ENCODE assay signal across 16 cellular contexts in genomic region chr10:104077282-104078151, GRCh38. TPM values are rescaled to one million over a fixed set of nuclear protein-coding genes. Genes with fewer than 3 reads are reported as not detected.
DNase-seq lines count a peak whose midpoint lies in the region; ATAC-seq and TF ChIP-seq lines count a peak whose summit lies in the region.
"Had no signal": no experiment of that assay in that cellular context is flagged by ENCODE, and none has a peak within 500 bp of the region (broad histone marks: within the 10 kb centered on the region; RNA-seq: fewer than 3 reads in every experiment).

No MANE protein-coding gene starts in this region.

- intact Hi-C loops in esophagus muscularis mucosa (cut with DNase I), result no loop called here

- peaks cover 11% of the 10 kb centered on the region for H3K4me1 Mint-ChIP-seq in GM23338
- no peaks in the 10 kb centered on the region for H3K4me1 Mint-ChIP-seq in stimulated activated memory B cell treated with anti-CD40 and anti-IgM and Interleukin-4, amounts not matched to agents 10 μg/mL and 1 μg/mL and 100 μg/mL, for 72 hours

- H3K4me2 ChIP-seq in GM23338 (peak overlapping the region; percentile 1), neuronal stem cell (ENCODE audit: insufficient read depth, low read length, poor library complexity, severe bottlenecking) (no peak overlapping the region)

- H3K4me3 Mint-ChIP-seq in GM23338, result no peak overlapping the region
- no peak overlapping the region for H3K4me3 Mint-ChIP-seq in stimulated activated memory B cell treated with anti-CD40 and anti-IgM and Interleukin-4, amounts not matched to agents 10 μg/mL and 1 μg/mL and 100 μg/mL, for 72 hours
- H3K4me3 Mint-ChIP-seq: activated naive CD4-positive, alpha-beta T cell treated with anti-CD3 and anti-CD28 coated beads for 36 hours; neural crest cell had no signal

- H3K23ac ChIP-seq in neuronal stem cell (ENCODE audit: low read depth, low read length, poor library complexity), result no peak overlapping the region

- no peak overlapping the region for H4K91ac ChIP-seq in neuronal stem cell (ENCODE audit: low read depth, low read length, poor library complexity)

- H2BK5ac ChIP-seq in neuronal stem cell (ENCODE audit: low read length), result no peak overlapping the region

- ATAC-seq in GM23338, result peak; percentile 78
- no peak for ATAC-seq in HG03159 (IDR thresholded peaks at IDR 0.05; ENCODE audit: unreplicated experiment)
- ATAC-seq in stimulated activated memory B cell treated with anti-CD40 and anti-IgM and Interleukin-4, amounts not matched to agents 10 μg/mL and 1 μg/mL and 100 μg/mL, for 72 hours, result no peak

- H3K27me3 Mint-ChIP-seq in GM23338 (ENCODE audit: insufficient read depth, low read depth, poor library complexity), result peaks cover 3% of the 10 kb centered on the region
- H3K27me3 Mint-ChIP-seq in stimulated activated memory B cell treated with anti-CD40 and anti-IgM and Interleukin-4, amounts not matched to agents 10 μg/mL and 1 μg/mL and 100 μg/mL, for 72 hours, result no peaks in the 10 kb centered on the region

- H3K4me1 ChIP-seq in GM23338 (ENCODE audit: insufficient read depth) (peaks cover 16% of the 10 kb centered on the region), ectodermal cell (ENCODE audit: control insufficient read depth, insufficient read depth, low read length) (peaks cover 32% of the 10 kb centered on the region), neuronal stem cell (ENCODE audit: control insufficient read depth in 2 of 2, insufficient read depth in 1 of 2, low read depth in 1 of 2, low read length in 2 of 2) (peaks cover 10 to 18% of the 10 kb centered on the region in 2 donors), esophagus muscularis mucosa (peaks cover 0 to 5% (median 0%) of the 10 kb centered on the region in 4 donors)
- H3K4me1 ChIP-seq: left lung had no signal

- H2BK120ac ChIP-seq in neuronal stem cell (ENCODE audit: low read depth, low read length), result no peak overlapping the region

- H3F3A ChIP-seq in GM23338 (replicated peaks; ENCODE audit: low read depth), result no peaks in the 10 kb centered on the region

- H3K36me3 Mint-ChIP-seq in GM23338 (ENCODE audit: low read depth), result no peaks in the 10 kb centered on the region
- no peaks in the 10 kb centered on the region for H3K36me3 Mint-ChIP-seq in stimulated activated memory B cell treated with anti-CD40 and anti-IgM and Interleukin-4, amounts not matched to agents 10 μg/mL and 1 μg/mL and 100 μg/mL, for 72 hours

- H3K4me3 ChIP-seq in GM23338, result no peak overlapping the region
- no peak overlapping the region for H3K4me3 ChIP-seq in ectodermal cell (ENCODE audit: insufficient read depth, low read depth, low read length)
- no peak overlapping the region for H3K4me3 ChIP-seq in neuronal stem cell (ENCODE audit: low read length in 2 of 2)
- H3K4me3 ChIP-seq in esophagus muscularis mucosa, result no peak overlapping the region
- H3K4me3 ChIP-seq: HAP-1, left lung, SJSA1 had no signal

- peaks cover 14% of the 10 kb centered on the region for H3K9me2 ChIP-seq in GM23338 (ENCODE audit: insufficient read depth)

- no peak overlapping the region for H4K8ac ChIP-seq in neuronal stem cell (ENCODE audit: low read depth, low read length)

- TF ChIP-seq CTCF in GM23338 (conservative IDR thresholded peaks at IDR 0.05; ENCODE audit: low read depth in 2 of 2) (no peak), esophagus muscularis mucosa (IDR thresholded peaks at IDR 0.05) (no peak)

- WGBS in ectodermal cell, 2 experiments, result 60 to 61% methylated on average over 8 of the region's 8 CpGs
- WGBS in neuronal stem cell (ENCODE audit: extremely low coverage in 2 of 2, insufficient read length in 2 of 2, insufficient replicate concordance in 1 of 2), 2 donors, result no CpG with 5 or more reads among the region's 8 CpGs
- 63% methylated on average over 8 of the region's 8 CpGs for WGBS in esophagus muscularis mucosa

- peak overlapping the region; percentile 67 for H3K18ac ChIP-seq in neuronal stem cell (ENCODE audit: low read length)

- no peak overlapping the region for H3K4ac ChIP-seq in neuronal stem cell (ENCODE audit: low read length)

- TF ChIP-seq POLR2A in esophagus muscularis mucosa (IDR thresholded peaks at IDR 0.05; ENCODE audit: low read depth), result no peak

- no peak overlapping the region for H3K14ac ChIP-seq in neuronal stem cell (ENCODE audit: low read length)

- H3K27me3 ChIP-seq in GM23338 (ENCODE audit: insufficient read depth), result no peaks in the 10 kb centered on the region
- no peaks in the 10 kb centered on the region for H3K27me3 ChIP-seq in ectodermal cell (ENCODE audit: control insufficient read depth, insufficient read depth, low read length, poor library complexity, severe bottlenecking)
- peaks cover 0 to 17% (median 0%) of the 10 kb centered on the region in 3 experiments for H3K27me3 ChIP-seq in neuronal stem cell (ENCODE audit: control insufficient read depth in 3 of 3, insufficient read depth in 3 of 3, low read depth in 1 of 3, low read length in 3 of 3)
- H3K27me3 ChIP-seq in esophagus muscularis mucosa, result no peaks in the 10 kb centered on the region
- H3K27me3 ChIP-seq: SJSA1 had no signal

- no peak overlapping the region for H3K9ac ChIP-seq in neuronal stem cell (ENCODE audit: low read depth, low read length, poor library complexity)

- H3K36me3 ChIP-seq in GM23338 (ENCODE audit: insufficient read depth), result no peaks in the 10 kb centered on the region; the same call in 1 of the 2 replicates
- H3K36me3 ChIP-seq in ectodermal cell (ENCODE audit: control insufficient read depth, insufficient read depth, low read length), result no peaks in the 10 kb centered on the region
- no peaks in the 10 kb centered on the region for H3K36me3 ChIP-seq in neuronal stem cell (replicated peaks in 1 of 2; ENCODE audit: control insufficient read depth in 2 of 2, insufficient read depth in 2 of 2, low read length in 2 of 2)
- no peaks in the 10 kb centered on the region for H3K36me3 ChIP-seq in esophagus muscularis mucosa
- H3K36me3 ChIP-seq: HAP-1, left lung, SJSA1 had no signal

- H2BK12ac ChIP-seq in neuronal stem cell (ENCODE audit: low read length), result no peak overlapping the region

- H3K79me1 ChIP-seq in neuronal stem cell (ENCODE audit: low read depth, low read length), result no peaks in the 10 kb centered on the region

- H3K9me3 ChIP-seq in ectodermal cell (ENCODE audit: control insufficient read depth, low read length) (no peaks in the 10 kb centered on the region), neuronal stem cell (replicated peaks in 1 of 2; ENCODE audit: control insufficient read depth in 2 of 2, insufficient read depth in 1 of 2, low read depth in 1 of 2, low read length in 2 of 2) (no peaks in the 10 kb centered on the region), esophagus muscularis mucosa (no peaks in the 10 kb centered on the region)
- H3K9me3 ChIP-seq: HAP-1, left lung, SJSA1 had no signal

- TF ChIP-seq EP300 in esophagus muscularis mucosa (IDR thresholded peaks at IDR 0.05), result no peak

- H2AFZ ChIP-seq in GM23338 (no peak overlapping the region; the same call in 1 of the 2 replicates), neuronal stem cell (ENCODE audit: low read length) (peak overlapping the region; percentile 21)

- no peaks in the 10 kb centered on the region for H3K9me3 Mint-ChIP-seq in GM23338
- no peaks in the 10 kb centered on the region for H3K9me3 Mint-ChIP-seq in stimulated activated memory B cell treated with anti-CD40 and anti-IgM and Interleukin-4, amounts not matched to agents 10 μg/mL and 1 μg/mL and 100 μg/mL, for 72 hours
- H3K9me3 Mint-ChIP-seq: activated naive CD4-positive, alpha-beta T cell treated with anti-CD3 and anti-CD28 coated beads for 36 hours; neural crest cell had no signal

- H2AK5ac ChIP-seq in neuronal stem cell (ENCODE audit: low read depth, low read length), result no peak overlapping the region

- H2BK15ac ChIP-seq in neuronal stem cell (ENCODE audit: low read length), result peak overlapping the region; percentile 11

- DNase-seq in GM23338 (ENCODE audit: low spot score) (peak; percentile 47), NCI-H1930 (lab: John Stamatoyannopoulos, UW) (peak; percentile 48 to 64), neuronal stem cell (ENCODE audit: low spot score) (no peak), GF-D8 (lab: John Stamatoyannopoulos, UW) (no peak), esophagus muscularis mucosa (ENCODE audit: extremely low spot score) (no peak)
- DNase-seq: activated naive CD4-positive, alpha-beta T cell treated with anti-CD3 and anti-CD28 coated beads for 36 hours; glutamatergic neuron; left lung had no signal

- H3K27ac ChIP-seq in GM23338 (ENCODE audit: low read depth), result 0 out of 2 replicates have a peak overlapping the region, but pooled peaks have one; percentile 1
- H3K27ac ChIP-seq in ectodermal cell (ENCODE audit: insufficient read depth, low read depth, low read length, poor library complexity, severe bottlenecking), result peak overlapping the region; percentile 84
- H3K27ac ChIP-seq in neuronal stem cell (replicated peaks; ENCODE audit: low read length), result peak overlapping the region; percentile 42
- no peak overlapping the region for H3K27ac ChIP-seq in esophagus muscularis mucosa (replicated peaks in 1 of 4)
- H3K27ac ChIP-seq: SJSA1, VCaP had no signal

- no peak overlapping the region for H3K27ac Mint-ChIP-seq in GM23338
- no peak overlapping the region for H3K27ac Mint-ChIP-seq in stimulated activated memory B cell treated with anti-CD40 and anti-IgM and Interleukin-4, amounts not matched to agents 10 μg/mL and 1 μg/mL and 100 μg/mL, for 72 hours
- H3K27ac Mint-ChIP-seq: activated naive CD4-positive, alpha-beta T cell treated with anti-CD3 and anti-CD28 coated beads for 36 hours had no signal

- no peaks in the 10 kb centered on the region for H4K20me1 ChIP-seq in GM23338 (replicated peaks; ENCODE audit: insufficient read depth)

- H3K79me2 ChIP-seq in GM23338 (replicated peaks; ENCODE audit: insufficient read depth), result no peaks in the 10 kb centered on the region

TF ChIP-seq in GM23338, 12 proteins besides CTCF, POLR2A, EP300 and RAD21 (continues in another document):
- TF ChIP-seq ZNF114 (CRISPR knock-in tag; IDR thresholded peaks at IDR 0.05), result no peak

RNA-seq across cellular contexts. Expression of gene COL17A1, which starts 8.2 kb away (rescaled TPM):
- 0.04 and 1.3 TPM in 2 replicates for total RNA-seq in GM23338 (2014; rRNA removed; shearing (Covaris generic))
- polyA plus RNA-seq in GM23338 (2016; fragmentation: Nextera tagmentation; extraction: Ambion mirVana), result 0.64 and 1.1 TPM in 2 replicates
- 1.9 TPM for polyA plus RNA-seq in ectodermal cell (2013, experiment 1 of 4)
- polyA plus RNA-seq in ectodermal cell (2013, experiment 2 of 4), result 2.1 TPM
- polyA plus RNA-seq in ectodermal cell (2013, experiment 3 of 4), result 0.53 TPM
- polyA plus RNA-seq in ectodermal cell (2013, experiment 4 of 4), result 1.2 TPM
- 1.3 TPM for polyA plus RNA-seq in neuronal stem cell (2013, experiment 1 of 2)
- 1.2 TPM for polyA plus RNA-seq in neuronal stem cell (2013, experiment 2 of 2)
- total RNA-seq in esophagus muscularis mucosa, result under 1 TPM in 3 of 4 donors, not detected in 1; 0.17 to 0.29 (median 0.26) TPM
- total RNA-seq: activated CD8-positive, alpha-beta memory T cell treated with anti-CD3 and anti-CD28 coated beads for 36 hours; activated naive CD4-positive, alpha-beta T cell treated with anti-CD3 and anti-CD28 coated beads for 36 hours; neural crest cell had no signal

RNA-seq across cellular contexts. Expression of gene SFR1, which starts 44.5 kb away (rescaled TPM):
- 8.3 and 8.8 TPM in 2 replicates for total RNA-seq in GM23338 (2014; rRNA removed; shearing (Covaris generic))
- polyA plus RNA-seq in GM23338 (2016; fragmentation: Nextera tagmentation; extraction: Ambion mirVana), result 10.1 and 13.0 TPM in 2 replicates
- polyA plus RNA-seq in ectodermal cell (2013, experiment 1 of 4), result 11.9 TPM
- polyA plus RNA-seq in ectodermal cell (2013, experiment 2 of 4), result 13.3 TPM
- 11.3 TPM for polyA plus RNA-seq in ectodermal cell (2013, experiment 3 of 4)
- 11.6 TPM for polyA plus RNA-seq in ectodermal cell (2013, experiment 4 of 4)
- 7.5 TPM for polyA plus RNA-seq in neuronal stem cell (2013, experiment 1 of 2)
- polyA plus RNA-seq in neuronal stem cell (2013, experiment 2 of 2), result 8.5 TPM
- total RNA-seq in esophagus muscularis mucosa, result 1 to 10 TPM; 4.9 to 9.1 (median 7.8) TPM

Comparison
In these comparisons a context has a peak if more than half of its experiments do, and no peak if none do; other contexts are left out.
1. DNase-seq: peak in GM23338 (single experiment) and NCI-H1930 (2 of 2); none in neuronal stem cell (single experiment), GF-D8 (single experiment) and esophagus muscularis mucosa (single experiment).
2. H3K27ac ChIP-seq: peak in GM23338 (single experiment), ectodermal cell (single experiment) and neuronal stem cell (single experiment); none in esophagus muscularis mucosa (0 of 4).